Comparison of ENCODE assay signal across 1 cellular context in genomic region chr2:60958800-60959199, GRCh38.
TF ChIP-seq lines count a peak whose summit lies in the region.

No MANE protein-coding gene starts in this region.

TF ChIP-seq in SK-N-SH, 30 proteins besides CTCF, POLR2A, EP300 and RAD21 (continued from another document):
- TF ChIP-seq MAX (IDR thresholded peaks at IDR 0.05; ENCODE audit: low read depth), result no peak
